Comparison of ENCODE assay signal across 1 cellular context in the genomic region with DNA sequence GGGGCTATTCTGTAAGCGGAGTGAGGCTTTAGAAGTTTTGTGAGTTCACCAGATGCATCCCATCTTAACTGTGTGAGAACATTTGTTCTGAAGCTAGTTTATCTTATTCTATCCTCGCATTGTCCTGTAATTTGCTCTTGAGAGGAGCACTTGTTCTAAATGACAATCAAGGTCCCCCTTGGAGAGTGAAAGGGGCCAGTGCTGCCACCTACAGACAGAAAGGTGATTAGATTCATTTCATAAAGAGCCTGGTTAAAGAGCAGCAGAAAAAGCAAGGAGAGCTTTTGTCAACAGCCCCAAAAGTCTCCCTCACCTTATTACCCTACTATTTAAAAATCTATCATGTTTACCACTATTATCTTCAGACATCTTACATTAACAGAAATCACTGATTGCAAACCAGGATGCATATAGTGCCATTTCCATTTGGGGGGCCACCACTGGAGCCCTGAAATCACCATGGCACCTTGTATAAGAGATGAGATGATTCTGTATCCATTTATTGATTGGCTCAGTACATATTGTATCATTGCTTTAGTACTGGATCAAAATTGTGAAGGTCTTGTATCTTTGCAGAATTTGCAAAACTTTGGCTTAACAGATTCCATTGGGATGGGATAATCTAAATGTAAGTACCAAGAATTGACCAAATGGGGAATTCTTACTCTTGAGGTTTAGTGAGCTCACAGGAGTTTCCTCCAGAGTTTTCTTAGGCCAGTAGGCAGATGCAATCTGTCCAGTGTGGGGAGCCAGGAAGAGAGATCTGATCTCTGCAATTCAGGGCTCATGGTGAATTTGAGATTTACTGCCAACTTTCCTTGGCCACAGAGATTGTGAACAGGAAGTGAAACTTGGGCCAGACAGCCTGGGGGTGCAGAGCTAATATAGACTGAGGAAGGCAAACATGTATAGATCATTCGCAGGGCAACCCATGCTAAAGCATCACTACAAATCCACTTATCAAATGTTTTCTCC.
TF ChIP-seq lines count a peak whose summit lies in the region.

No MANE protein-coding gene starts in this region.

TF ChIP-seq in HCT116, 20 proteins besides CTCF, POLR2A, EP300 and RAD21 (continued from another document):
- TF ChIP-seq, protein P1, sequence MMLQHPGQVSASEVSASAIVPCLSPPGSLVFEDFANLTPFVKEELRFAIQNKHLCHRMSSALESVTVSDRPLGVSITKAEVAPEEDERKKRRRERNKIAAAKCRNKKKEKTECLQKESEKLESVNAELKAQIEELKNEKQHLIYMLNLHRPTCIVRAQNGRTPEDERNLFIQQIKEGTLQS (IDR thresholded peaks at IDR 0.05), result no peak
- TF ChIP-seq CEBPB (IDR thresholded peaks at IDR 0.05; ENCODE audit: low read depth) (no peak), SRF (IDR thresholded peaks at IDR 0.05; ENCODE audit: low read depth) (no peak), SP1 (IDR thresholded peaks at IDR 0.05; ENCODE audit: low read depth) (no peak), SIN3A (IDR thresholded peaks at IDR 0.05; ENCODE audit: low read depth) (no peak), POLR2AphosphoS5 (IDR thresholded peaks at IDR 0.05; ENCODE audit: low read depth, low read length) (no peak), JUND (IDR thresholded peaks at IDR 0.05) (no peak), ZBTB33 (IDR thresholded peaks at IDR 0.05; ENCODE audit: extremely low read depth, insufficient replicate concordance, low read length) (no peak)
